8 cellular contexts compared by ENCODE assay signal in genomic region chr12:47838286-47838931, GRCh38. TPM values are rescaled to one million over a fixed set of nuclear protein-coding genes. Genes with fewer than 3 reads are reported as not detected.
DNase-seq lines count a peak whose midpoint lies in the region; ATAC-seq, FAIRE-seq and TF ChIP-seq lines count a peak whose summit lies in the region.

No MANE protein-coding gene starts in this region.

- H3K79me2 ChIP-seq in keratinocyte (ENCODE audit: control insufficient read depth, insufficient read depth, low read length) = no peaks in the 10 kb centered on the region

- H3K4me2 ChIP-seq in keratinocyte (ENCODE audit: control insufficient read depth, extremely low read depth, insufficient read depth, low read depth, low read length) = no peak overlapping the region

- dilution Hi-C loops in keratinocyte (cut with MboI; ENCODE audit: extremely low pct_ligation_motif_present, low sequenced_read_pairs) = no loop called here

- H3K27me3 ChIP-seq in body of pancreas = no peaks in the 10 kb centered on the region
- H3K27me3 ChIP-seq in keratinocyte (ENCODE audit: control insufficient read depth, extremely low read depth, insufficient read depth, low read length) = no peaks in the 10 kb centered on the region
- no peaks in the 10 kb centered on the region for H3K27me3 ChIP-seq in thoracic aorta (replicated peaks; ENCODE audit: insufficient read depth)

- no peak overlapping the region for H3K9ac ChIP-seq in keratinocyte (ENCODE audit: control insufficient read depth, extremely low read depth, insufficient read depth, low read length)

- TF ChIP-seq POLR2A in body of pancreas (IDR thresholded peaks at IDR 0.05) = no peak

- no peak overlapping the region for H2AFZ ChIP-seq in keratinocyte (ENCODE audit: control insufficient read depth, low read length)

- peak; percentile 21 to 45 (median 33) for TF ChIP-seq CTCF in body of pancreas (IDR thresholded peaks at IDR 0.05)
- TF ChIP-seq CTCF in keratinocyte (optimal IDR thresholded peaks at IDR 0.05 in 1 of 3, IDR thresholded peaks at IDR 0.05 in 1 of 3, conservative IDR thresholded peaks at IDR 0.05 in 1 of 3; ENCODE audit: extremely low read depth in 1 of 3, insufficient read depth in 2 of 3, low read length in 3 of 3) = peak; percentile 39 to 66 (median 54)
- TF ChIP-seq CTCF in thoracic aorta (IDR thresholded peaks at IDR 0.05) = peak; percentile 58

- ATAC-seq in body of pancreas (peak; percentile 51), thoracic aorta (ENCODE audit: insufficient number of reproducible peaks, low FRiP score, low read depth) (peak; percentile 38), GM21367 (IDR thresholded peaks at IDR 0.05; ENCODE audit: unreplicated experiment) (no peak)

- no peak for FAIRE-seq in keratinocyte (lab: Jason Lieb, UNC)

- H3K27ac ChIP-seq in body of pancreas = no peak overlapping the region
- H3K27ac ChIP-seq in keratinocyte (ENCODE audit: control insufficient read depth, insufficient read depth, low read length) = no peak overlapping the region
- H3K27ac ChIP-seq in thoracic aorta = no peak overlapping the region

- peak; percentile 19 for DNase-seq in NK-92 treated with Interleukin-12 subunit alpha and Interleukin-12 subunit beta, amount 100 ng/mL, for 24 hours (lab: John Stamatoyannopoulos, UW)
- DNase-seq in NK-92 (lab: John Stamatoyannopoulos, UW; ENCODE audit: unreplicated experiment) (no peak), NCI-H2227 (lab: John Stamatoyannopoulos, UW; ENCODE audit: unreplicated experiment) (peak; percentile 37), body of pancreas (peak in 3 of 4 donors; percentile 28 to 45 (median 44)), keratinocyte (ENCODE audit: low read depth, low spot score) (no peak), thoracic aorta (ENCODE audit: low spot score) (no peak), HPDE6-E6E7 (ENCODE audit: extremely low spot score) (no peak)

- no peaks in the 10 kb centered on the region for H3K36me3 ChIP-seq in body of pancreas (replicated peaks in 1 of 2; ENCODE audit: insufficient read depth in 1 of 2, low read depth in 2 of 2)
- H3K36me3 ChIP-seq in keratinocyte (ENCODE audit: control insufficient read depth in 2 of 2, extremely low read depth in 1 of 2, insufficient read depth in 2 of 2, low read length in 2 of 2) = peaks cover under 1 to 2% of the 10 kb centered on the region in 2 experiments
- no peaks in the 10 kb centered on the region for H3K36me3 ChIP-seq in thoracic aorta

- intact Hi-C loops in body of pancreas (cut with DNase I) = loop anchor here (5.0 kb wide), 1 partner anchor 56 kb away; no protein-coding TSS in a partner anchor

- no peaks in the 10 kb centered on the region for H4K20me1 ChIP-seq in keratinocyte (ENCODE audit: control insufficient read depth, extremely low read depth, insufficient read depth, low read length)

- no peak overlapping the region for H3K4me3 ChIP-seq in body of pancreas
- no peak overlapping the region for H3K4me3 ChIP-seq in keratinocyte (ENCODE audit: control insufficient read depth in 2 of 3, extremely low read depth in 1 of 3, insufficient read depth in 2 of 3, low read depth in 1 of 3, low read length in 3 of 3)
- H3K4me3 ChIP-seq in thoracic aorta = no peak overlapping the region

- no peaks in the 10 kb centered on the region for H3K9me3 ChIP-seq in body of pancreas
- no peaks in the 10 kb centered on the region for H3K9me3 ChIP-seq in keratinocyte (ENCODE audit: control insufficient read depth, low read depth, low read length)
- no peaks in the 10 kb centered on the region for H3K9me3 ChIP-seq in thoracic aorta

- no peaks in the 10 kb centered on the region for H3K9me1 ChIP-seq in keratinocyte (ENCODE audit: control insufficient read depth, extremely low read depth, insufficient read depth, low read length)

- H3K4me1 ChIP-seq in body of pancreas (peaks cover 8% of the 10 kb centered on the region), keratinocyte (ENCODE audit: control insufficient read depth, extremely low read depth, insufficient read depth, low read length) (peaks cover 23% of the 10 kb centered on the region), thoracic aorta (ENCODE audit: control insufficient read depth in 1 of 2, low read depth in 2 of 2) (peaks cover 0 to 6% of the 10 kb centered on the region in 2 donors)

- WGBS in body of pancreas, 2 donors = 24 to 33% methylated on average over 4 to 10 of the region's 10 CpGs

RNA-seq across cellular contexts. Expression of gene HDAC7, which starts 18.7 kb away (rescaled TPM):
- total RNA-seq in body of pancreas = 10 to 100 TPM; 26.2 to 26.7 TPM
- 15.8 to 32.4 TPM (median 17.0 TPM) in 3 replicates for polyA plus RNA-seq in keratinocyte
- polyA plus RNA-seq in keratinocyte (2011; ENCODE audit: low read depth) = 27.9 TPM
- polyA plus RNA-seq in keratinocyte (2011; cell fraction: cytosol; rRNA removed) = 13.0 and 21.8 TPM in 2 replicates
- 67.6 and 79.0 TPM in 2 replicates for polyA plus RNA-seq in keratinocyte (2011; cell fraction: nucleus; rRNA removed)
- 24.3 and 37.1 TPM in 2 replicates for polyA plus RNA-seq in keratinocyte (2012; ENCODE audit: low replicate concordance)
- polyA minus RNA-seq in keratinocyte = 13.7 to 55.7 TPM (median 18.8 TPM) in 3 replicates
- polyA minus RNA-seq in keratinocyte (2011; cell fraction: cytosol; rRNA and poly(A)+ RNA removed) = 32.6 TPM
- polyA minus RNA-seq in keratinocyte (2011; cell fraction: nucleus; rRNA and poly(A)+ RNA removed) = 23.3 and 24.6 TPM in 2 replicates
- 100 to 1,000 TPM in 1 of 2 donors, 10 to 100 TPM in 1; 77.8 to 112 TPM for total RNA-seq in thoracic aorta

Comparison
In these comparisons a context has a peak if more than half of its experiments do, and no peak if none do; other contexts are left out.
1. DNase-seq: peak in NK-92 treated with Interleukin-12 subunit alpha and Interleukin-12 subunit beta, amount 100 ng/mL, for 24 hours (single experiment), NCI-H2227 (single experiment) and body of pancreas (3 of 4); none in NK-92 (single experiment), keratinocyte (single experiment), thoracic aorta (single experiment) and HPDE6-E6E7 (single experiment).
2. Peak in every context shown above with its lines, with median percentiles within 50 percentile points of each other: CTCF ChIP-seq.